27 cellular contexts compared by ENCODE assay signal in genomic region chr2:133955174-133955573, GRCh38.
"Had no signal": no experiment of that assay in that cellular context is flagged by ENCODE, and none has a peak within 500 bp of the region (broad histone marks: within the 10 kb centered on the region; RNA-seq: fewer than 3 reads in every experiment).

No MANE protein-coding gene starts in this region.

- ATAC-seq: effector memory CD8-positive, alpha-beta T cell; gastrocnemius medialis; pancreas; psoas muscle had no signal

- H3K27me3 ChIP-seq: esophagus muscularis mucosa, gastrocnemius medialis, neutrophil, pancreas, right atrium auricular region, stomach, transverse colon had no signal

- H3K36me3 ChIP-seq: esophagus muscularis mucosa, gastrocnemius medialis, left ventricle myocardium inferior, neutrophil, pancreas, right atrium auricular region, stomach, transverse colon, WERI-Rb-1 had no signal

- H3K9me3 ChIP-seq: esophagus muscularis mucosa, gastrocnemius medialis, left ventricle myocardium inferior, neutrophil, pancreas, psoas muscle, right atrium auricular region, stomach, transverse colon had no signal

- H3K4me1 ChIP-seq: gastrocnemius medialis, pancreas, psoas muscle, stomach, transverse colon had no signal

- FAIRE-seq: astrocyte, colon, pancreas, TTC549, urothelium cell line had no signal

- H3K4me3 ChIP-seq: esophagus muscularis mucosa, gastrocnemius medialis, left ventricle myocardium inferior, pancreas, psoas muscle, right atrium auricular region, stomach, transverse colon had no signal

- H3K27ac ChIP-seq: esophagus muscularis mucosa, gastrocnemius medialis, left ventricle myocardium inferior, neutrophil, pancreas, psoas muscle, stomach, transverse colon, WERI-Rb-1 had no signal

- DNase-seq: activated CD4-positive, alpha-beta T cell treated with anti-CD3 and anti-CD28 coated beads, Interleukin-2, amount 50 U/mL, for 1 hour; activated CD4-positive, CD25-positive, alpha-beta regulatory T cell treated with anti-CD3 and anti-CD28 coated beads, Interleukin-2, amount 50 U/mL, for 72 hours; activated CD8-positive, alpha-beta memory T cell treated with anti-CD3 and anti-CD28 coated beads, Interleukin-2, amount 50 U/mL, for 48 hours; activated naive CD4-positive, alpha-beta T cell treated with Interleukin-2 at 50 U/mL for 16 hours; activated naive CD8-positive, alpha-beta T cell treated with anti-CD3 and anti-CD28 coated beads for 36 hours; activated T-cell treated with anti-CD3 and anti-CD28 coated beads, Interleukin-2, amount 50 U/mL, for 48 hours; central memory CD4-positive, alpha-beta T cell; effector memory CD8-positive, alpha-beta T cell; gastrocnemius medialis; hippocampal formation; kidney glomerular epithelial cell; left ventricle myocardium inferior; mammary epithelial cell; pancreas; psoas muscle; stimulated activated CD4-positive, alpha-beta T cell treated with anti-CD3 and anti-CD28 coated beads, Interleukin-12 subunit alpha, Interleukin-12 subunit beta, amount 100 ng/mL, for 4 hours; stimulated activated CD4-positive, alpha-beta T cell treated with anti-CD3 and anti-CD28 coated beads, Interleukin-1b, Interleukin-23, amount 100 ng/mL, for 48 hours; stomach; transverse colon; WERI-Rb-1 had no signal
